Comparison of ENCODE assay signal across 15 cellular contexts in the genomic region with DNA sequence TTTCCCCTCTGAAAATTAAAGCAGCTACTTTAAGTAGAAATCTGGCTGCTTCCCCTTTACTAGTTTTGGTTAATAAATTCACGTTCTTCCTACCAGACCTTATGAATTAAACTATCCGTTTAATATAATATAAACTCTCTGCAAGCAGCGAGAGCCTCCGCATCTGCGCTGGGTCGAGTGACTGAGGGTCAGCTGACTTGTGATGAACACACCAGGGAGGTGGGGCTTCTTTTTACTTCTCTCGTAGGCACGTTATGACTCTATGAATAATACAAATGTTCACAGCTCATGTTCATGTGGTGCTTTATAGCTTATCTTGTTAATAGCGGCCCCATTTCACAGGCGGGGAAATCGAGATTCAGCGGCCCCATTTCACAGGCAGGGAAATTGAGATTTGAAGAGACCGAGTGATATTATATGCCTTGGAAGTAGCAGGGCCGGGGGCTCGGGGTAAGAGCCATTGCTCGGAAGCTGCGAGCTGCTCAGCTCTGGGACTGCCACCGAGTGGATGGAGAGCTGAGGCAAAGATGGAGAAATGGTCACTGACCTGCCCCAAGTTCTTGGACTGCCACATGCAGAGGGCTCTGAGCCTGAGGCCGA. TPM values are rescaled to one million over a fixed set of nuclear protein-coding genes. Genes with fewer than 3 reads are reported as not detected.
DNase-seq lines count a peak whose midpoint lies in the region; ATAC-seq, FAIRE-seq and TF ChIP-seq lines count a peak whose summit lies in the region.
"Had no signal": no experiment of that assay in that cellular context is flagged by ENCODE, and none has a peak within 500 bp of the region (broad histone marks: within the 10 kb centered on the region; RNA-seq: fewer than 3 reads in every experiment).

No MANE protein-coding gene starts in this region.

- no peak overlapping the region for H3K27ac ChIP-seq in HepG2 (ENCODE audit: extremely low read length, insufficient read depth, low read length)
- no peak overlapping the region for H3K27ac ChIP-seq in right lobe of liver
- peak overlapping the region; percentile 76 for H3K27ac ChIP-seq in colonic mucosa
- peak overlapping the region; percentile 19 for H3K27ac ChIP-seq in muscle layer of colon (ENCODE audit: low read depth, low read length)

- no peaks in the 10 kb centered on the region for H4K20me1 ChIP-seq in HepG2 (ENCODE audit: insufficient read depth, low read length)

- H3K4me3 ChIP-seq in HepG2 (replicated peaks in 1 of 3; ENCODE audit: insufficient read depth in 1 of 3, low read depth in 2 of 3, low read length in 3 of 3) (no peak overlapping the region), right lobe of liver (no peak overlapping the region), colonic mucosa (no peak overlapping the region), muscle layer of colon (ENCODE audit: low read depth in 1 of 2, low read length in 2 of 2) (peak overlapping the region; percentile 23 to 54), Caco-2 (ENCODE audit: low read depth, low read length) (no peak overlapping the region)
- H3K4me3 ChIP-seq: mucosa of descending colon had no signal

- no peaks in the 10 kb centered on the region for H3K9me3 Mint-ChIP-seq in Caco-2 (ENCODE audit: unreplicated experiment)

- WGBS in HepG2 (ENCODE audit: low lambda C conversion rate) = 31% methylated on average over 19 of the region's 19 CpGs
- WGBS in right lobe of liver (ENCODE audit: insufficient coverage, low coverage, low lambda C conversion rate, missing lambda C conversion rate) = 58% methylated on average over 17 of the region's 19 CpGs

- H3K4me2 ChIP-seq in HepG2 (ENCODE audit: low read depth, low read length) = no peak overlapping the region

- TF ChIP-seq POLR2A in HepG2 (IDR thresholded peaks at IDR 0.05; ENCODE audit: insufficient read depth in 1 of 2, low read depth in 2 of 2, low read length in 2 of 2) (no peak), right lobe of liver (IDR thresholded peaks at IDR 0.05) (no peak)

- no peak overlapping the region for H3K9ac ChIP-seq in HepG2 (ENCODE audit: insufficient read depth, low read depth, low read length)
- peak overlapping the region in 1 of 2 donors; percentile 90 for H3K9ac ChIP-seq in colonic mucosa (ENCODE audit: low read depth in 2 of 2, low read length in 2 of 2)
- H3K9ac ChIP-seq in muscle layer of colon (ENCODE audit: low read length) = peak overlapping the region; percentile 4

- H3K4me1 ChIP-seq in HepG2 (ENCODE audit: insufficient read depth, low read length) = no peaks in the 10 kb centered on the region
- no peaks in the 10 kb centered on the region for H3K4me1 ChIP-seq in right lobe of liver
- peaks cover 24% of the 10 kb centered on the region for H3K4me1 ChIP-seq in colonic mucosa
- H3K4me1 ChIP-seq in muscle layer of colon (ENCODE audit: insufficient read depth, low read length) = peaks cover 10% of the 10 kb centered on the region
- H3K4me1 ChIP-seq in Caco-2 = no peaks in the 10 kb centered on the region

- FAIRE-seq in HepG2 (lab: Jason Lieb, UNC) = no peak
- FAIRE-seq: colon had no signal

- no peaks in the 10 kb centered on the region for H3K79me2 ChIP-seq in HepG2 (ENCODE audit: insufficient read depth, low read length)

- peaks cover 2% of the 10 kb centered on the region for H3K27me3 Mint-ChIP-seq in Caco-2 (ENCODE audit: insufficient read depth, unreplicated experiment)

- H3K9me3 ChIP-seq in HepG2 (ENCODE audit: low read length) = no peaks in the 10 kb centered on the region
- no peaks in the 10 kb centered on the region for H3K9me3 ChIP-seq in right lobe of liver
- no peaks in the 10 kb centered on the region for H3K9me3 ChIP-seq in colonic mucosa
- H3K9me3 ChIP-seq in muscle layer of colon (ENCODE audit: low read length) = no peaks in the 10 kb centered on the region
- no peaks in the 10 kb centered on the region for H3K9me3 ChIP-seq in Caco-2
- H3K9me3 ChIP-seq: mucosa of descending colon had no signal

- TF ChIP-seq CTCF in HepG2 (CRISPR knock-in tag; IDR thresholded peaks at IDR 0.05) = no peak
- no peak for TF ChIP-seq CTCF in right lobe of liver (IDR thresholded peaks at IDR 0.05)
- TF ChIP-seq CTCF in colonic mucosa (IDR thresholded peaks at IDR 0.05) = no peak
- TF ChIP-seq CTCF in Caco-2 (IDR thresholded peaks at IDR 0.05; ENCODE audit: insufficient read depth in 1 of 2, low read depth in 1 of 2, low read length in 1 of 2, severe bottlenecking in 1 of 2, unreplicated experiment in 1 of 2) = no peak

- peaks cover 7% of the 10 kb centered on the region for H3K4me1 Mint-ChIP-seq in Caco-2 (ENCODE audit: low read depth, unreplicated experiment)

- BruUV-seq in HepG2 (replicated peaks; lab: Mats Ljungman, UMichigan) (no TSS peak), Caco-2 (replicated peaks; lab: Mats Ljungman, UMichigan) (no TSS peak)

- no peak overlapping the region for H2AFZ ChIP-seq in HepG2 (ENCODE audit: low read length)

- CTCF ChIA-PET in HepG2 (lab: Yijun Ruan, JAX; ENCODE audit: low intra/inter-chr PET ratio, low total read pairs) = no interaction called here
- CTCF ChIA-PET in Caco-2 (lab: Charles Lee) = no interaction called here

- H3K4me3 Mint-ChIP-seq in Caco-2 (ENCODE audit: unreplicated experiment) = no peak overlapping the region

- no peak overlapping the region for H3K27ac Mint-ChIP-seq in Caco-2 (ENCODE audit: unreplicated experiment)

- TF ChIP-seq EP300 in HepG2 (IDR thresholded peaks at IDR 0.05; ENCODE audit: low read depth in 2 of 2, low read length in 2 of 2) (no peak), HepG2 (CRISPR knock-in tag; IDR thresholded peaks at IDR 0.05; ENCODE audit: borderline replicate concordance) (no peak)

- DNase-seq in HepG2 (ENCODE audit: low spot score) (no peak), right lobe of liver (no peak), colonic mucosa (peak; percentile 32), Caco-2 (no peak), NCI-H1694 treated with DMSO at 0.1 percent for 48 hours (lab: John Stamatoyannopoulos, UW) (no peak), NCI-H1694 (lab: John Stamatoyannopoulos, UW) (no peak)
- DNase-seq: activated T-cell treated with anti-CD3 and anti-CD28 coated beads for 4 hours; stimulated activated CD4-positive, alpha-beta T cell treated with anti-CD3 and anti-CD28 coated beads, Interleukin-12 subunit alpha, Interleukin-12 subunit beta, amount 100 ng/mL, for 4 hours; stimulated activated naive CD4-positive, alpha-beta T cell treated with Interleukin-2 at 50 U/mL for 16 hours had no signal

- peaks cover 6% of the 10 kb centered on the region for H3K36me3 Mint-ChIP-seq in Caco-2 (ENCODE audit: insufficient read depth, unreplicated experiment)

- H3K36me3 ChIP-seq in HepG2 (replicated peaks in 1 of 2; ENCODE audit: control insufficient read depth in 1 of 2, insufficient read depth in 2 of 2, low read length in 2 of 2) (no peaks in the 10 kb centered on the region), right lobe of liver (no peaks in the 10 kb centered on the region), colonic mucosa (no peaks in the 10 kb centered on the region), muscle layer of colon (ENCODE audit: insufficient read depth, low read length) (no peaks in the 10 kb centered on the region), Caco-2 (ENCODE audit: control insufficient read depth, insufficient read depth, low read length) (no peaks in the 10 kb centered on the region)

- peaks cover 16 to 80% of the 10 kb centered on the region in 2 experiments for H3K27me3 ChIP-seq in HepG2 (ENCODE audit: control insufficient read depth in 1 of 2, insufficient read depth in 2 of 2, low read length in 2 of 2)
- H3K27me3 ChIP-seq in right lobe of liver = no peaks in the 10 kb centered on the region
- no peaks in the 10 kb centered on the region for H3K27me3 ChIP-seq in colonic mucosa
- no peaks in the 10 kb centered on the region for H3K27me3 ChIP-seq in muscle layer of colon (ENCODE audit: control insufficient read depth in 1 of 2, insufficient read depth in 2 of 2, low read length in 2 of 2)
- H3K27me3 ChIP-seq in Caco-2 (replicated peaks; ENCODE audit: control insufficient read depth, insufficient read depth, low read length) = no peaks in the 10 kb centered on the region

- POLR2A ChIA-PET in HepG2 (lab: Yijun Ruan, JAX) (no interaction called here), Caco-2 (lab: Charles Lee) (no interaction called here)

- intact Hi-C loops in HepG2 (cut with micrococcal nuclease; ENCODE audit: unreplicated experiment) (no loop called here), right lobe of liver (cut with DNase I) (no loop called here), colonic mucosa (cut with DNase I) (loop anchor here (5.0 kb wide), 1 partner anchor 44 kb away; no protein-coding TSS in a partner anchor), Caco-2 (cut with micrococcal nuclease; ENCODE audit: unreplicated experiment) (no loop called here)

- no peak for TF ChIP-seq RAD21 in HepG2 (CRISPR knock-in tag; IDR thresholded peaks at IDR 0.05)

- in situ Hi-C loops in HepG2 (cut with HindIII; ENCODE audit: extremely low pct_ligation_motif_present, low pct_unique_long_range_greater_than_20kb) = no loop called here

- ATAC-seq in HepG2 (no peak), right lobe of liver (no peak), GM19455 (IDR thresholded peaks at IDR 0.05; ENCODE audit: unreplicated experiment) (no peak)
- ATAC-seq: SK-N-SH treated with all-trans-retinoic acid at 6 μM for 48 hours had no signal

RNA-seq across cellular contexts. Expression of a gene that starts 8.3 kb away (rescaled TPM):
- total RNA-seq in HepG2 (2016; rRNA removed; fragmentation: Illumina TruSeq; extraction: Trizol) (not detected in 2 replicates), right lobe of liver (under 1 TPM in 2 of 6 experiments, not detected in 4; 0.07 to 0.20 TPM), colonic mucosa (100 to 1,000 TPM; 150 to 203 TPM), Caco-2 (2022) (0.21 and 0.36 TPM in 2 replicates)
- not detected in 2 replicates for total RNA-seq in HepG2 (2016; cell fraction: cytosol; rRNA removed; fragmentation: Illumina TruSeq; extraction: Trizol; ENCODE audit: low read depth)
- not detected in 2 replicates for total RNA-seq in HepG2 (2016; cell fraction: insoluble cytoplasmic fraction; rRNA removed; fragmentation: Illumina TruSeq; extraction: Trizol)
- total RNA-seq in HepG2 (2016; cell fraction: membrane; rRNA removed; fragmentation: Illumina TruSeq; extraction: Trizol) = not detected in 2 replicates
- not detected in 2 replicates for total RNA-seq in HepG2 (2016; cell fraction: nucleus; rRNA removed; fragmentation: Illumina TruSeq; extraction: Trizol)
- polyA plus RNA-seq in HepG2 (2011; rRNA removed) = 0.03 TPM in 1 of 2 replicates, not detected in the other
- 0.01 TPM in 1 of 2 replicates, not detected in the other for polyA plus RNA-seq in HepG2 (2011; cell fraction: cytosol; rRNA removed)
- 0.10 and 0.42 TPM in 2 replicates for polyA plus RNA-seq in HepG2 (2011; cell fraction: nucleus; rRNA removed)
- polyA plus RNA-seq in HepG2 (2012) = not detected in 2 replicates
- not detected in 2 replicates for polyA plus RNA-seq in HepG2 (2016; cell fraction: cytosol; fragmentation: Illumina TruSeq; extraction: Trizol; ENCODE audit: low read depth)
- not detected in 2 replicates for polyA plus RNA-seq in HepG2 (2016; cell fraction: insoluble cytoplasmic fraction; fragmentation: Illumina TruSeq; extraction: Trizol; ENCODE audit: low read depth)
- polyA plus RNA-seq in HepG2 (2016; cell fraction: membrane; fragmentation: Illumina TruSeq; extraction: Trizol; ENCODE audit: low read depth) = not detected in 2 replicates
- polyA plus RNA-seq in HepG2 (2016; cell fraction: nucleus; fragmentation: Illumina TruSeq; extraction: Trizol; ENCODE audit: insufficient read depth, low read depth) = not detected in 2 replicates
- polyA minus RNA-seq in HepG2 (2011; rRNA and poly(A)+ RNA removed; ENCODE audit: low replicate concordance) = 0.40 TPM in 1 of 2 replicates, not detected in the other
- polyA minus RNA-seq in HepG2 (2011; cell fraction: cytosol; rRNA and poly(A)+ RNA removed) = not detected in 2 replicates
- polyA minus RNA-seq in HepG2 (2011; cell fraction: nucleus; rRNA and poly(A)+ RNA removed) = under 0.01 TPM in 1 of 2 replicates, not detected in the other
- total RNA-seq: NCI-H460 had no signal

Comparison
In these comparisons a context has a peak if more than half of its experiments do, and no peak if none do; other contexts are left out.
1. H3K27ac ChIP-seq: peak in colonic mucosa (single experiment) and muscle layer of colon (single experiment); none in HepG2 (single experiment) and right lobe of liver (0 of 3).
2. H3K4me3 ChIP-seq: peak in muscle layer of colon (2 of 2); none in HepG2 (0 of 3), right lobe of liver (0 of 3), colonic mucosa (single experiment) and Caco-2 (single experiment).
3. RNA of a gene that starts 8.3 kb away (total RNA-seq): 150 to 203 TPM in colonic mucosa; 0.21 to 0.36 TPM in Caco-2, 0.07 to 0.20 TPM in right lobe of liver and not detected in HepG2; every median in the first group is over 100 times any median in the second.